6 cellular contexts compared by ENCODE assay signal in genomic region chr12:6970096-6970527, GRCh38. TPM values are rescaled to one million over a fixed set of nuclear protein-coding genes. Genes with fewer than 3 reads are reported as not detected.
DNase-seq lines count a peak whose midpoint lies in the region; ATAC-seq and TF ChIP-seq lines count a peak whose summit lies in the region.
"Had no signal": no experiment of that assay in that cellular context is flagged by ENCODE, and none has a peak within 500 bp of the region (broad histone marks: within the 10 kb centered on the region; RNA-seq: fewer than 3 reads in every experiment).

No MANE protein-coding gene starts in this region.

- no peak for TF ChIP-seq CTCF in WERI-Rb-1 (IDR thresholded peaks at IDR 0.05; ENCODE audit: low read depth, low read length)

- no peak for DNase-seq in WERI-Rb-1
- peak; percentile 73 for DNase-seq in left lobe of liver (ENCODE audit: low spot score)
- no peak for DNase-seq in KG1 (lab: John Stamatoyannopoulos, UW)
- DNase-seq in DMS79 (lab: John Stamatoyannopoulos, UW): no peak

- H3K36me3 ChIP-seq in WERI-Rb-1: peaks cover 62% of the 10 kb centered on the region

- peak overlapping the region; percentile 89 for H3K27ac ChIP-seq in WERI-Rb-1

- H3K9me3 ChIP-seq in WERI-Rb-1 (ENCODE audit: severe bottlenecking): no peaks in the 10 kb centered on the region

- ATAC-seq in HG02588 (IDR thresholded peaks at IDR 0.05; ENCODE audit: unreplicated experiment): peak; percentile 4
- ATAC-seq in left lobe of liver: peak; percentile 54

- no peaks in the 10 kb centered on the region for H3K27me3 ChIP-seq in WERI-Rb-1 (ENCODE audit: insufficient read depth, low read depth, severe bottlenecking)

- H3K4me3 ChIP-seq in WERI-Rb-1 (ENCODE audit: low read depth, low read length): peak overlapping the region; percentile 99

RNA-seq across cellular contexts. Expression of gene PHB2, which starts 0.4 kb away (rescaled TPM):
- 129 TPM for total RNA-seq in left lobe of liver

RNA-seq across cellular contexts. Expression of gene EMG1, which starts 0.6 kb away (rescaled TPM):
- total RNA-seq in left lobe of liver: 16.1 TPM

RNA-seq across cellular contexts. Expression of gene PTPN6, which starts 19.0 kb away (rescaled TPM):
- total RNA-seq in left lobe of liver: 17.8 TPM

RNA-seq across cellular contexts. Expression of gene C12orf57, which starts 26.3 kb away (rescaled TPM):
- total RNA-seq in left lobe of liver: 86.3 TPM

RNA-seq across cellular contexts. Expression of gene RNU7-1, which starts 26.5 kb away (rescaled TPM):
- total RNA-seq in left lobe of liver: not detected
- total RNA-seq: glomerular endothelial cell had no signal
